ENCODE assay signal across 13 cellular contexts in the genomic region with DNA sequence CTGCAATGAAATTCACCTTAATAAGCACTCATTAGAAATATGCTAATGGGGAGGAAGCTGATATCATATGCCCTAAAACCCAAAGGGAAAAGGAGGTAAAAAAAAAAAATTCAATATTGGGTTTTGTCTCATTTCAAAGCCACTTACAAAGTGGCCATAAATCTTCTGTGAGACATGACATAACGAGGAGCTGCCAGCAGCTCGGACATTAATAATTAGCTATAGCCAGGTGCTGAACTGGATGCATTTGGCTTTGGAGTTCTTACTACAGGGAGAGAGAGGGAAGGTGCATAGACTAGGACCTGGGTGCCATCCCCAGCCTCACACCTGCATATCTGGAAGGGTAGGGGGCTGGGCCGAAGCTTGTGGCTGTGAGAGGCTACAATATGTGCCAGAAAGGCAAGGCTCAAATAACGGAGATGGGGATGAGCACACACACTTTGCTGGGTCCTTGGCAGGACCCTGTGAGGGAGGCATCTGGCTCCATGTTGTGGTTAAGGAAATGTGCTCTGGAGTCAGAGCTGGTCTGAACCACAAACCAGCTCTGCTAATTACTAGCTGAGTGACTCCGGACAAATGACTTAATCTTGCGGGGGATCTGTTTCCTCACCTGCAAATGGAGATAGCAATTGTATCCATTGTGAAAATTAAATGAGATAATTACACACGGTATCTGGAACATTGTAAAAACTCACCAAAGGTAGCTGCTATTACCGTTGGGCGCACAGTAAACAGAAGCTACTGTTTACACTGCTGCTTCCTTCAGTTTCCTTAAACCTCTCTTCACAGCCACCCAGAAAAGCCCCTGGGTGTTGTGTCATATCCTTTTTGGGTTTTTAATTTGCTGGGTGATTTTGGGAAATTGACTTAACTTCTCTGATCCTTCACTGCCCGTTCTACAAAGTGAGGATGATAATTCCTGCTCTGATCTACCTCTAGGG.
DNase-seq lines count a peak whose midpoint lies in the region; ATAC-seq, FAIRE-seq and TF ChIP-seq lines count a peak whose summit lies in the region.
"Had no signal": no experiment of that assay in that cellular context is flagged by ENCODE, and none has a peak within 500 bp of the region (broad histone marks: within the 10 kb centered on the region; RNA-seq: fewer than 3 reads in every experiment).

No MANE protein-coding gene starts in this region.

- no peak overlapping the region for H3K9ac ChIP-seq in BLaER1
- H3K9ac ChIP-seq in Loucy (ENCODE audit: low read depth, low read length, poor library complexity, severe bottlenecking) = peak overlapping the region; percentile 6
- no peak overlapping the region for H3K9ac ChIP-seq in K562 (ENCODE audit: insufficient read depth in 1 of 2, low read depth in 2 of 2, low read length in 2 of 2)

- no peak for TF ChIP-seq POLR2A in K562 (conservative IDR thresholded peaks at IDR 0.05)
- no peak for TF ChIP-seq POLR2A in transverse colon (IDR thresholded peaks at IDR 0.05)

- H3F3A ChIP-seq in Loucy (ENCODE audit: low read depth) = 0 out of 2 replicates have a peak, but pooled peaks cover 8% of the 10 kb centered on the region

- peaks cover 35% of the 10 kb centered on the region for H3K4me1 ChIP-seq in BLaER1
- H3K4me1 ChIP-seq in Loucy (ENCODE audit: insufficient read depth, low read length, poor library complexity, severe bottlenecking) = peaks cover 31% of the 10 kb centered on the region
- no peaks in the 10 kb centered on the region for H3K4me1 ChIP-seq in K562 (replicated peaks in 1 of 2; ENCODE audit: control insufficient read depth in 2 of 2, insufficient read depth in 2 of 2, low read length in 2 of 2)
- H3K4me1 ChIP-seq in transverse colon = no peaks in the 10 kb centered on the region
- H3K4me1 ChIP-seq: psoas muscle had no signal

- POLR2A ChIA-PET in K562 (lab: Yijun Ruan, JAX) = interaction anchor here (0.6 to 1.1 kb wide), 2 partner anchors 28 to 74 kb away, joined by 3 read pairs; no protein-coding TSS in a partner anchor

- no peak for TF ChIP-seq CTCF in Loucy (conservative IDR thresholded peaks at IDR 0.05; ENCODE audit: low read length)
- TF ChIP-seq CTCF in K562 (IDR thresholded peaks at IDR 0.05 in 2 of 3, conservative IDR thresholded peaks at IDR 0.05 in 1 of 3; ENCODE audit: insufficient read depth in 2 of 3, low read depth in 1 of 3, low read length in 3 of 3) = no peak
- TF ChIP-seq CTCF in transverse colon (IDR thresholded peaks at IDR 0.05) = no peak

- H3K27ac ChIP-seq in BLaER1 (peak overlapping the region; percentile 39; the same call in 1 of the 2 replicates), K562 (ENCODE audit: extremely low read depth, low read depth, low read length) (no peak overlapping the region), transverse colon (no peak overlapping the region)
- H3K27ac ChIP-seq: PC-9, psoas muscle had no signal

- H3K27me3 ChIP-seq in BLaER1 (no peaks in the 10 kb centered on the region), Loucy (ENCODE audit: insufficient read depth, low read length, poor library complexity, severe bottlenecking) (no peaks in the 10 kb centered on the region), K562 (ENCODE audit: control insufficient read depth in 2 of 2, insufficient read depth in 2 of 2, low read length in 2 of 2) (peaks cover 21 to 84% of the 10 kb centered on the region in 2 experiments; a peak in 4 of 5 replicates), transverse colon (no peaks in the 10 kb centered on the region)

- WGBS in K562 (ENCODE audit: insufficient coverage, low coverage, missing lambda C conversion rate) = 0% methylated on average over 10 of the region's 10 CpGs
- WGBS in transverse colon (ENCODE audit: low coverage in 1 of 2), 2 donors = 29 to 50% methylated on average over 6 to 10 of the region's 10 CpGs

- in situ Hi-C loops in K562 (cut with MboI) (no loop called here), ACHN (cut with HindIII; ENCODE audit: low pct_ligation_motif_present, low pct_unique_long_range_greater_than_20kb, low sequenced_read_pairs) (no loop called here), transverse colon (cut with MboI; ENCODE audit: low pct_ligation_motif_present in 1 of 4, low pct_unique_long_range_greater_than_20kb in 1 of 4, low sequenced_read_pairs in 3 of 4) (no loop called here)

- H3K9me3 ChIP-seq in BLaER1 = no peaks in the 10 kb centered on the region
- no peaks in the 10 kb centered on the region for H3K9me3 ChIP-seq in Loucy (ENCODE audit: insufficient read depth, low read depth, low read length)
- H3K9me3 ChIP-seq in K562 (replicated peaks; ENCODE audit: control insufficient read depth, insufficient read depth, low read depth, low read length) = no peaks in the 10 kb centered on the region
- no peaks in the 10 kb centered on the region for H3K9me3 ChIP-seq in transverse colon
- H3K9me3 ChIP-seq: psoas muscle had no signal

- no TSS peak for BruUV-seq in K562 (replicated peaks; lab: Mats Ljungman, UMichigan)

- H3K4me3 ChIP-seq in BLaER1 (no peak overlapping the region), Loucy (ENCODE audit: low read length, poor library complexity, severe bottlenecking) (peak overlapping the region; percentile 23), K562 (no peak overlapping the region), transverse colon (no peak overlapping the region)
- H3K4me3 ChIP-seq: PC-9, psoas muscle had no signal

- CTCF ChIA-PET in K562 (lab: Yijun Ruan, JAX; ENCODE audit: low intra/inter-chr PET ratio) = no interaction called here

- H2AFZ ChIP-seq in Loucy (ENCODE audit: low read length) (no peak overlapping the region), K562 (ENCODE audit: low read depth, low read length) (no peak overlapping the region)
- H2AFZ ChIP-seq: PC-9 had no signal

- TF ChIP-seq RAD21 in K562 (CRISPR knock-in tag; conservative IDR thresholded peaks at IDR 0.05 in 1 of 2, IDR thresholded peaks at IDR 0.05 in 1 of 2) = no peak

- FAIRE-seq in K562 (lab: Jason Lieb, UNC) = no peak

- TF ChIP-seq EP300 in K562 (IDR thresholded peaks at IDR 0.05; ENCODE audit: low read length) = no peak
- no peak for TF ChIP-seq EP300 in transverse colon (IDR thresholded peaks at IDR 0.05; ENCODE audit: low read depth)

- intact Hi-C loops in K562 (cut with micrococcal nuclease) (no loop called here), transverse colon (cut with DNase I; ENCODE audit: low total_unique reads) (no loop called here)

- DNase-seq in NCI-H526 (lab: John Stamatoyannopoulos, UW) (peak; percentile 58 to 68), K562 (ENCODE audit: extremely low read depth in 1 of 4, low spot score in 3 of 4) (no peak), ACHN (no peak), transverse colon (no peak)
- no peak for DNase-seq in NK-92 treated with Interleukin-12 subunit alpha and Interleukin-12 subunit beta, amount 100 ng/mL, for 24 hours (lab: John Stamatoyannopoulos, UW)
- DNase-seq: activated naive CD4-positive, alpha-beta T cell treated with anti-CD3 and anti-CD28 coated beads for 36 hours; PC-9; psoas muscle; stimulated activated naive CD4-positive, alpha-beta T cell; T-helper 17 cell had no signal

- H3K36me3 ChIP-seq in BLaER1 (no peaks in the 10 kb centered on the region), Loucy (ENCODE audit: insufficient read depth, low read length) (no peaks in the 10 kb centered on the region), K562 (ENCODE audit: control insufficient read depth, insufficient read depth, low read length) (no peaks in the 10 kb centered on the region), transverse colon (no peaks in the 10 kb centered on the region)

- H3K4me2 ChIP-seq in BLaER1 (peak overlapping the region; percentile 55), Loucy (ENCODE audit: low read depth, low read length, poor library complexity, severe bottlenecking) (peak overlapping the region; percentile 51), K562 (ENCODE audit: insufficient read depth, low read length) (no peak overlapping the region)
- H3K4me2 ChIP-seq: PC-9 had no signal

- H3K79me2 ChIP-seq in Loucy (ENCODE audit: insufficient read depth, low read length) (no peaks in the 10 kb centered on the region), K562 (ENCODE audit: control insufficient read depth, insufficient read depth, low read length) (no peaks in the 10 kb centered on the region)

- ATAC-seq in K562 = no peak
- no peak for ATAC-seq in GM18867 (IDR thresholded peaks at IDR 0.05; ENCODE audit: unreplicated experiment)
- ATAC-seq: psoas muscle, T-helper 17 cell had no signal

- H4K20me1 ChIP-seq in BLaER1 (no peaks in the 10 kb centered on the region), Loucy (ENCODE audit: insufficient read depth, low read length, poor library complexity, severe bottlenecking) (no peaks in the 10 kb centered on the region), K562 (replicated peaks; ENCODE audit: control insufficient read depth, insufficient read depth, low read length) (peaks cover 12% of the 10 kb centered on the region)

- H3K9me2 ChIP-seq in Loucy (replicated peaks; ENCODE audit: low read depth, low read length) = no peaks in the 10 kb centered on the region

- H3K9me1 ChIP-seq in K562 (ENCODE audit: control insufficient read depth, insufficient read depth, low read length) = no peaks in the 10 kb centered on the region

TF ChIP-seq in K562, 482 proteins besides CTCF, POLR2A, EP300 and RAD21 (continues in another document):
- TF ChIP-seq, protein P1, sequence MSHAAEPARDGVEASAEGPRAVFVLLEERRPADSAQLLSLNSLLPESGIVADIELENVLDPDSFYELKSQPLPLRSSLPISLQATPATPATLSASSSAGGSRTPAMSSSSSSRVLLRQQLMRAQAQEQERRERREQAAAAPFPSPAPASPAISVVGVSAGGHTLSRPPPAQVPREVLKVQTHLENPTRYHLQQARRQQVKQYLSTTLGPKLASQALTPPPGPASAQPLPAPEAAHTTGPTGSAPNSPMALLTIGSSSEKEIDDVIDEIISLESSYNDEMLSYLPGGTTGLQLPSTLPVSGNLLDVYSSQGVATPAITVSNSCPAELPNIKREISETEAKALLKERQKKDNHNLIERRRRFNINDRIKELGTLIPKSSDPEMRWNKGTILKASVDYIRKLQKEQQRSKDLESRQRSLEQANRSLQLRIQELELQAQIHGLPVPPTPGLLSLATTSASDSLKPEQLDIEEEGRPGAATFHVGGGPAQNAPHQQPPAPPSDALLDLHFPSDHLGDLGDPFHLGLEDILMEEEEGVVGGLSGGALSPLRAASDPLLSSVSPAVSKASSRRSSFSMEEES (CRISPR knock-in tag; IDR thresholded peaks at IDR 0.05) = no peak

Comparison
In these comparisons a context has a peak if more than half of its experiments do, and no peak if none do; other contexts are left out.
1. DNase-seq: peak in NCI-H526 (2 of 2); none in K562 (0 of 4), ACHN (single experiment), transverse colon (single experiment) and NK-92 treated with Interleukin-12 subunit alpha and Interleukin-12 subunit beta, amount 100 ng/mL, for 24 hours (single experiment).